8 cellular contexts compared by ENCODE assay signal in the genomic region with DNA sequence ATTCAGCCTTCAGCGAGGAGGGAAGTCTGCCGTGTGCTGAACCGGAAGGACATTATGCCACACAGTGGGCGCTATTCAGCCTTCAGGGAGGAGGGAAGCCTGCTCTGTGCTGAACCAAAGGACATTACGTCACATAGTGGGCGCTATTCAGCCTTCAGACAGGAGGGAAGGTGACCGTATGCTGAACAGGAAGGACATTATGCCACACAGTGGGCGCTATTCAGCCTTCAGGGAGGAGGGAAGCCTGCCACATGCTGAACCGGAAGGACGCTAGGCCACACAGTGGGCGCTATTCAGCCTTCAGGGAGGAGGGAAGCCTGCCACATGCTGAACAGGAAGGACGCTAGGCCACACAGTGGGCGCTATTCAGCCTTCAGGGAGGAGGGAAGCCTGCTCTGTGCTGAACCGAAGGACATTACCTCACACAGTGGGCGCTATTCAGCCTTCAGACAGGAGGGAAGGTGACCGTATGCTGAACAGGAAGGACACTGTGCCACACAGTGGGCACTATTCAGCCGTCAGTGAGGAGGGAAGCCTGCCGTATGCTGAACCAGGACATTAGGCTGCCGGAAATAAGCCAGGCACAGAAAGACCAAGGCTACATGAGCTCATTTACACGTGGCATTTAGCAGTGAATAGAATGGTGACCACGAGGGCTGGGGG.
DNase-seq lines count a peak whose midpoint lies in the region; ATAC-seq and TF ChIP-seq lines count a peak whose summit lies in the region.
"Not testable (repeated sequence)": the region's sequence is repeated elsewhere in the genome, so short reads cannot be mapped to it uniquely, and the experiment has no call there.

No MANE protein-coding gene starts in this region.

- 51 to 53% methylated on average over 21 of the region's 21 CpGs for WGBS in ectodermal cell, 2 experiments
- WGBS in testis, 2 donors, result 71% methylated on average over 21 of the region's 21 CpGs

- not testable (repeated sequence) for H4K20me1 ChIP-seq in Karpas-422 (ENCODE audit: insufficient read depth, low read depth, low read length)

- not testable (repeated sequence) for H3K27ac ChIP-seq in Karpas-422 (ENCODE audit: low read length); testis
- H3K27ac ChIP-seq in ectodermal cell (ENCODE audit: insufficient read depth, low read depth, low read length, poor library complexity, severe bottlenecking), result peak overlapping the region; percentile 55

- H3K27me3 Mint-ChIP-seq in CD14-positive monocyte (ENCODE audit: low read depth in 3 of 3); activated naive CD8-positive, alpha-beta T cell treated with anti-CD3 and anti-CD28 coated beads, Interleukin-2, amount 10 ng/mL, durations not matched to agents 7 days and 5 days: not testable (repeated sequence)

- H3K9ac ChIP-seq in Karpas-422 (ENCODE audit: low read length), result not testable (repeated sequence)

- H3K27me3 ChIP-seq in Karpas-422 (ENCODE audit: low read length); ectodermal cell (ENCODE audit: control insufficient read depth, insufficient read depth, low read length, poor library complexity, severe bottlenecking); testis: not testable (repeated sequence)

- H3K4me1 ChIP-seq in Karpas-422 (ENCODE audit: low read length); ectodermal cell (ENCODE audit: control insufficient read depth, insufficient read depth, low read length); testis: not testable (repeated sequence)

- peak; percentile 33 for ATAC-seq in activated naive CD8-positive, alpha-beta T cell treated with anti-CD3 and anti-CD28 coated beads, Interleukin-2, amount 10 ng/mL, durations not matched to agents 7 days and 5 days (ENCODE audit: low read depth)
- ATAC-seq in left cardiac atrium, result peak; percentile 33 to 51

- not testable (repeated sequence) for H3K4me1 Mint-ChIP-seq in CD14-positive monocyte; activated naive CD8-positive, alpha-beta T cell treated with anti-CD3 and anti-CD28 coated beads, Interleukin-2, amount 10 ng/mL, durations not matched to agents 7 days and 5 days

- not testable (repeated sequence) for TF ChIP-seq POLR2A in testis (IDR thresholded peaks at IDR 0.05)

- peak overlapping the region in 4 of 7 donors; percentile 31 to 77 (median 54) for H3K27ac Mint-ChIP-seq in CD14-positive monocyte
- H3K27ac Mint-ChIP-seq in activated naive CD8-positive, alpha-beta T cell treated with anti-CD3 and anti-CD28 coated beads, Interleukin-2, amount 10 ng/mL, durations not matched to agents 7 days and 5 days, result peak overlapping the region; percentile 51

- not testable (repeated sequence) for H3K36me3 ChIP-seq in Karpas-422 (ENCODE audit: insufficient read depth, low read length); ectodermal cell (ENCODE audit: control insufficient read depth, insufficient read depth, low read length); testis (ENCODE audit: low read depth, missing control alignments)

- TF ChIP-seq CTCF in CD14-positive monocyte (IDR thresholded peaks at IDR 0.05); testis (IDR thresholded peaks at IDR 0.05): not testable (repeated sequence)

- POLR2A ChIA-PET in activated naive CD8-positive, alpha-beta T cell treated with anti-CD3 and anti-CD28 coated beads, Interleukin-2, amount 10 ng/mL, durations not matched to agents 7 days and 5 days (lab: Charles Lee), result not testable (repeated sequence)

- H3K4me2 ChIP-seq in Karpas-422 (ENCODE audit: low read depth, low read length, poor library complexity, severe bottlenecking), result not testable (repeated sequence)

- peak overlapping the region; percentile 36; the same call in 1 of the 2 replicates for H2AFZ ChIP-seq in Karpas-422 (ENCODE audit: low read length)

- not testable (repeated sequence) for H3K9me3 ChIP-seq in Karpas-422 (ENCODE audit: low read length); ectodermal cell (ENCODE audit: control insufficient read depth, low read length); testis

- H3K9me2 ChIP-seq in Karpas-422 (replicated peaks; ENCODE audit: insufficient read depth, low read length), result not testable (repeated sequence)

- peak overlapping the region; percentile 38 to 73 for H3K4me3 Mint-ChIP-seq in CD14-positive monocyte
- not testable (repeated sequence) for H3K4me3 Mint-ChIP-seq in activated naive CD8-positive, alpha-beta T cell treated with anti-CD3 and anti-CD28 coated beads, Interleukin-2, amount 10 ng/mL, durations not matched to agents 7 days and 5 days

- not testable (repeated sequence) for H3K9me3 Mint-ChIP-seq in CD14-positive monocyte; activated naive CD8-positive, alpha-beta T cell treated with anti-CD3 and anti-CD28 coated beads, Interleukin-2, amount 10 ng/mL, durations not matched to agents 7 days and 5 days

- intact Hi-C loops in CD14-positive monocyte (cut with micrococcal nuclease); left cardiac atrium (cut with DNase I); testis (cut with DNase I; ENCODE audit: low total_unique reads): not testable (repeated sequence)

- H3K79me2 ChIP-seq in Karpas-422 (ENCODE audit: low read length), result not testable (repeated sequence)

- not testable (repeated sequence) for DNase-seq in CD14-positive monocyte (ENCODE audit: low spot score); Karpas-422; activated naive CD8-positive, alpha-beta T cell treated with anti-CD3 and anti-CD28 coated beads, Interleukin-2, amount 10 ng/mL, durations not matched to agents 7 days and 5 days; left cardiac atrium
- DNase-seq in midbrain (lab: John Stamatoyannopoulos, UW) (peak; percentile 89), putamen (ENCODE audit: low spot score) (peak; percentile 89), testis (peak; percentile 33)

- not testable (repeated sequence) for H3K4me3 ChIP-seq in Karpas-422 (ENCODE audit: low read length); ectodermal cell (ENCODE audit: insufficient read depth, low read depth, low read length)
- peak overlapping the region in 1 of 2 donors; percentile 4 for H3K4me3 ChIP-seq in testis

- not testable (repeated sequence) for H3K36me3 Mint-ChIP-seq in CD14-positive monocyte; activated naive CD8-positive, alpha-beta T cell treated with anti-CD3 and anti-CD28 coated beads, Interleukin-2, amount 10 ng/mL, durations not matched to agents 7 days and 5 days
